In genomic region chr22:49032821-49033220, GRCh38 we compare ENCODE assay signal across 23 cellular contexts.
DNase-seq lines count a peak whose midpoint lies in the region; ATAC-seq and TF ChIP-seq lines count a peak whose summit lies in the region.
"Had no signal": no experiment of that assay in that cellular context is flagged by ENCODE, and none has a peak within 500 bp of the region (broad histone marks: within the 10 kb centered on the region; RNA-seq: fewer than 3 reads in every experiment).

No MANE protein-coding gene starts in this region.

- H4K5ac ChIP-seq in mesendoderm (ENCODE audit: low read length) = no peak overlapping the region

- peaks cover 33% of the 10 kb centered on the region for H3K27me3 Mint-ChIP-seq in chondrocyte (ENCODE audit: low read depth)
- H3K27me3 Mint-ChIP-seq in activated naive CD8-positive, alpha-beta T cell treated with anti-CD3 and anti-CD28 coated beads, Interleukin-2, amount 50 U/mL, for 24 hours = no peaks in the 10 kb centered on the region

- peak overlapping the region; percentile 79 for H2AFZ ChIP-seq in neuronal stem cell (ENCODE audit: low read length)
- H2AFZ ChIP-seq: GM23248 had no signal

- H3K79me2 ChIP-seq in mesendoderm (ENCODE audit: control insufficient read depth, insufficient read depth, low read length) = no peaks in the 10 kb centered on the region

- intact Hi-C loops in upper lobe of right lung (cut with DNase I) (no loop called here), testis (cut with DNase I; ENCODE audit: low total_unique reads) (no loop called here)

- no peaks in the 10 kb centered on the region for H3K36me3 ChIP-seq in mesendoderm (ENCODE audit: control insufficient read depth, insufficient read depth, low read length)
- H3K36me3 ChIP-seq in neuronal stem cell (replicated peaks in 1 of 2; ENCODE audit: control insufficient read depth in 2 of 2, insufficient read depth in 2 of 2, low read length in 2 of 2) = no peaks in the 10 kb centered on the region
- no peaks in the 10 kb centered on the region for H3K36me3 ChIP-seq in upper lobe of right lung
- no peaks in the 10 kb centered on the region for H3K36me3 ChIP-seq in testis (ENCODE audit: low read depth, missing control alignments)
- H3K36me3 ChIP-seq: BE2C; BLaER1 treated with 17β-estradiol and CSF1 and Interleukin-3, amounts not matched to agents 10 nM and 100 nM had no signal

- no peak overlapping the region for H4K91ac ChIP-seq in neuronal stem cell (ENCODE audit: low read depth, low read length, poor library complexity)

- H2BK120ac ChIP-seq in mesendoderm (ENCODE audit: low read depth, low read length) (no peak overlapping the region), neuronal stem cell (ENCODE audit: low read depth, low read length) (peak overlapping the region; percentile 72)

- H3K9me3 ChIP-seq in neuronal stem cell (replicated peaks in 1 of 2; ENCODE audit: control insufficient read depth in 2 of 2, insufficient read depth in 1 of 2, low read depth in 1 of 2, low read length in 2 of 2) (peaks cover 0 to 3% of the 10 kb centered on the region in 2 donors), upper lobe of right lung (no peaks in the 10 kb centered on the region), testis (no peaks in the 10 kb centered on the region)
- H3K9me3 ChIP-seq: A549; BE2C; BLaER1 treated with 17β-estradiol and CSF1 and Interleukin-3, amounts not matched to agents 10 nM and 100 nM had no signal

- H2AK5ac ChIP-seq in mesendoderm (ENCODE audit: low read length) (no peak overlapping the region), neuronal stem cell (ENCODE audit: low read depth, low read length) (peak overlapping the region; percentile 90)

- H2BK15ac ChIP-seq in mesendoderm (replicated peaks; ENCODE audit: low read depth) (no peak overlapping the region), neuronal stem cell (ENCODE audit: low read length) (peak overlapping the region; percentile 63)

- no peaks in the 10 kb centered on the region for H3K4me1 ChIP-seq in mesendoderm (ENCODE audit: control insufficient read depth, low read depth, low read length)
- peaks cover 10 to 17% of the 10 kb centered on the region in 2 donors for H3K4me1 ChIP-seq in neuronal stem cell (ENCODE audit: control insufficient read depth in 2 of 2, insufficient read depth in 1 of 2, low read depth in 1 of 2, low read length in 2 of 2)
- no peaks in the 10 kb centered on the region for H3K4me1 ChIP-seq in upper lobe of right lung
- no peaks in the 10 kb centered on the region for H3K4me1 ChIP-seq in testis
- H3K4me1 ChIP-seq: A549; BE2C; BLaER1 treated with 17β-estradiol and CSF1 and Interleukin-3, amounts not matched to agents 10 nM and 100 nM had no signal

- no peak overlapping the region for H3K4me2 ChIP-seq in mesendoderm (ENCODE audit: low read length)
- no peak overlapping the region for H3K4me2 ChIP-seq in neuronal stem cell (ENCODE audit: insufficient read depth, low read length, poor library complexity, severe bottlenecking)
- H3K4me2 ChIP-seq: A549; BLaER1 treated with 17β-estradiol and CSF1 and Interleukin-3, amounts not matched to agents 10 nM and 100 nM had no signal

- no peak overlapping the region for H2BK5ac ChIP-seq in mesendoderm (ENCODE audit: low read length)
- peak overlapping the region; percentile 83 for H2BK5ac ChIP-seq in neuronal stem cell (ENCODE audit: low read length)

- H3K23ac ChIP-seq in mesendoderm (ENCODE audit: low read length) (no peak overlapping the region), neuronal stem cell (ENCODE audit: low read depth, low read length, poor library complexity) (peak overlapping the region; percentile 25)

- no peak overlapping the region for H3K18ac ChIP-seq in mesendoderm (ENCODE audit: low read length)
- peak overlapping the region; percentile 44 for H3K18ac ChIP-seq in neuronal stem cell (ENCODE audit: low read length)

- no peak for ATAC-seq in upper lobe of right lung
- no peak for ATAC-seq in activated naive CD8-positive, alpha-beta T cell treated with anti-CD3 and anti-CD28 coated beads, Interleukin-2, amount 50 U/mL, for 24 hours
- ATAC-seq: A549 had no signal

- H3K27ac ChIP-seq in mesendoderm (ENCODE audit: low read depth, low read length) = no peak overlapping the region
- H3K27ac ChIP-seq in neuronal stem cell (replicated peaks; ENCODE audit: low read length) = no peak overlapping the region
- no peak overlapping the region for H3K27ac ChIP-seq in upper lobe of right lung
- no peak overlapping the region for H3K27ac ChIP-seq in testis
- H3K27ac ChIP-seq: A549; BLaER1 treated with 17β-estradiol and CSF1 and Interleukin-3, amounts not matched to agents 10 nM and 100 nM; GM23248 had no signal

- H3K27me3 ChIP-seq in mesendoderm (ENCODE audit: insufficient read depth, low read length, poor library complexity) (no peaks in the 10 kb centered on the region), neuronal stem cell (ENCODE audit: control insufficient read depth in 3 of 3, insufficient read depth in 3 of 3, low read depth in 1 of 3, low read length in 3 of 3) (no peaks in the 10 kb centered on the region), upper lobe of right lung (peaks cover 13% of the 10 kb centered on the region), testis (no peaks in the 10 kb centered on the region)
- H3K27me3 ChIP-seq: BE2C had no signal

- H3K56ac ChIP-seq in mesendoderm (ENCODE audit: low read length) = peak overlapping the region; percentile 25

- H3K9ac ChIP-seq in mesendoderm (ENCODE audit: low read length) (no peak overlapping the region), neuronal stem cell (ENCODE audit: low read depth, low read length, poor library complexity) (no peak overlapping the region)
- H3K9ac ChIP-seq: BLaER1 treated with 17β-estradiol and CSF1 and Interleukin-3, amounts not matched to agents 10 nM and 100 nM; GM23248 had no signal

- H3K4ac ChIP-seq in mesendoderm (ENCODE audit: low read depth, low read length) (no peak overlapping the region), neuronal stem cell (ENCODE audit: low read length) (no peak overlapping the region)

- H3K4me3 ChIP-seq in mesendoderm (ENCODE audit: low read length) (no peak overlapping the region), neuronal stem cell (ENCODE audit: low read length in 2 of 2) (no peak overlapping the region), upper lobe of right lung (no peak overlapping the region), testis (no peak overlapping the region)
- H3K4me3 ChIP-seq: A549; BLaER1 treated with 17β-estradiol and CSF1 and Interleukin-3, amounts not matched to agents 10 nM and 100 nM; GM23248 had no signal

- TF ChIP-seq CTCF in chondrocyte (IDR thresholded peaks at IDR 0.05) (no peak), upper lobe of right lung (IDR thresholded peaks at IDR 0.05) (no peak), testis (IDR thresholded peaks at IDR 0.05) (no peak)

- H4K8ac ChIP-seq in mesendoderm (ENCODE audit: low read depth, low read length) = no peak overlapping the region
- H4K8ac ChIP-seq in neuronal stem cell (ENCODE audit: low read depth, low read length) = peak overlapping the region; percentile 97

- peak overlapping the region; percentile 98 for H2BK12ac ChIP-seq in neuronal stem cell (ENCODE audit: low read length)

- no peak for TF ChIP-seq POLR2A in testis (IDR thresholded peaks at IDR 0.05)

- no peak overlapping the region for H3K27ac Mint-ChIP-seq in chondrocyte (ENCODE audit: unreplicated experiment)
- no peak overlapping the region for H3K27ac Mint-ChIP-seq in activated naive CD8-positive, alpha-beta T cell treated with anti-CD3 and anti-CD28 coated beads, Interleukin-2, amount 50 U/mL, for 24 hours
- H3K27ac Mint-ChIP-seq: CD4-positive, alpha-beta memory T cell had no signal

- peak overlapping the region; percentile 51 for H3K14ac ChIP-seq in neuronal stem cell (ENCODE audit: low read length)

- no peak overlapping the region for H3K4me3 Mint-ChIP-seq in chondrocyte (ENCODE audit: unreplicated experiment)
- H3K4me3 Mint-ChIP-seq in activated naive CD8-positive, alpha-beta T cell treated with anti-CD3 and anti-CD28 coated beads, Interleukin-2, amount 50 U/mL, for 24 hours = no peak overlapping the region
- H3K4me3 Mint-ChIP-seq: CD4-positive, alpha-beta memory T cell had no signal

- no peaks in the 10 kb centered on the region for H3K36me3 Mint-ChIP-seq in chondrocyte (ENCODE audit: low read depth)
- H3K36me3 Mint-ChIP-seq in activated naive CD8-positive, alpha-beta T cell treated with anti-CD3 and anti-CD28 coated beads, Interleukin-2, amount 50 U/mL, for 24 hours (ENCODE audit: low read depth) = no peaks in the 10 kb centered on the region
- H3K36me3 Mint-ChIP-seq: CD4-positive, alpha-beta memory T cell had no signal

- no CpG with 5 or more reads among the region's 17 CpGs for WGBS in mesendoderm (ENCODE audit: extremely low coverage, insufficient coverage, low lambda C conversion rate)
- WGBS in neuronal stem cell (ENCODE audit: extremely low coverage in 2 of 2, insufficient read length in 2 of 2, insufficient replicate concordance in 1 of 2), 2 donors = no CpG with 5 or more reads among the region's 17 CpGs
- 69% methylated on average over 17 of the region's 17 CpGs; no CpG with 5 or more reads in 1 of the 2 donors for WGBS in testis, 2 donors

- DNase-seq in chondrocyte (ENCODE audit: low spot score) (peak; percentile 72), mesendoderm (no peak), neuronal stem cell (ENCODE audit: low spot score) (no peak), upper lobe of right lung (peak; percentile 47), testis (no peak), C1 segment of cervical spinal cord (lab: John Stamatoyannopoulos, UW) (no peak)
- DNase-seq in activated naive CD4-positive, alpha-beta T cell treated with anti-CD3 and anti-CD28 coated beads, Interleukin-2, amount 50 U/mL, for 16 hours = no peak
- no peak for DNase-seq in activated naive CD8-positive, alpha-beta T cell treated with anti-CD3 and anti-CD28 coated beads, Interleukin-2, amount 50 U/mL, for 24 hours
- DNase-seq: 8988T; ACHN; AML-193; BE2C; Calu3; CD4-positive, alpha-beta memory T cell; COR-L47; DMS53; DMS79 treated with DMSO at 0.1 percent for 48 hours; GF-D8; GM23248; H7; HCEC 1CT had no signal

- H3K4me1 Mint-ChIP-seq in chondrocyte (ENCODE audit: low read depth) = no peaks in the 10 kb centered on the region
- no peaks in the 10 kb centered on the region for H3K4me1 Mint-ChIP-seq in activated naive CD8-positive, alpha-beta T cell treated with anti-CD3 and anti-CD28 coated beads, Interleukin-2, amount 50 U/mL, for 24 hours
- H3K4me1 Mint-ChIP-seq: CD4-positive, alpha-beta memory T cell had no signal

- no peaks in the 10 kb centered on the region for H3K79me1 ChIP-seq in mesendoderm (ENCODE audit: low read length)
- H3K79me1 ChIP-seq in neuronal stem cell (ENCODE audit: low read depth, low read length) = no peaks in the 10 kb centered on the region

- H3K9me3 Mint-ChIP-seq in chondrocyte (ENCODE audit: low read depth) = no peaks in the 10 kb centered on the region
- peaks cover 5% of the 10 kb centered on the region for H3K9me3 Mint-ChIP-seq in activated naive CD8-positive, alpha-beta T cell treated with anti-CD3 and anti-CD28 coated beads, Interleukin-2, amount 50 U/mL, for 24 hours
- H3K9me3 Mint-ChIP-seq: CD4-positive, alpha-beta memory T cell had no signal

Comparison
In these comparisons a context has a peak if more than half of its experiments do, and no peak if none do; other contexts are left out.
1. DNase-seq: peak in chondrocyte (single experiment) and upper lobe of right lung (single experiment); none in mesendoderm (single experiment), neuronal stem cell (single experiment), testis (single experiment), activated naive CD4-positive, alpha-beta T cell treated with anti-CD3 and anti-CD28 coated beads, Interleukin-2, amount 50 U/mL, for 16 hours (single experiment), activated naive CD8-positive, alpha-beta T cell treated with anti-CD3 and anti-CD28 coated beads, Interleukin-2, amount 50 U/mL, for 24 hours (single experiment) and C1 segment of cervical spinal cord (0 of 14).